Comparison of ENCODE assay signal across 1 cellular context in the genomic region with DNA sequence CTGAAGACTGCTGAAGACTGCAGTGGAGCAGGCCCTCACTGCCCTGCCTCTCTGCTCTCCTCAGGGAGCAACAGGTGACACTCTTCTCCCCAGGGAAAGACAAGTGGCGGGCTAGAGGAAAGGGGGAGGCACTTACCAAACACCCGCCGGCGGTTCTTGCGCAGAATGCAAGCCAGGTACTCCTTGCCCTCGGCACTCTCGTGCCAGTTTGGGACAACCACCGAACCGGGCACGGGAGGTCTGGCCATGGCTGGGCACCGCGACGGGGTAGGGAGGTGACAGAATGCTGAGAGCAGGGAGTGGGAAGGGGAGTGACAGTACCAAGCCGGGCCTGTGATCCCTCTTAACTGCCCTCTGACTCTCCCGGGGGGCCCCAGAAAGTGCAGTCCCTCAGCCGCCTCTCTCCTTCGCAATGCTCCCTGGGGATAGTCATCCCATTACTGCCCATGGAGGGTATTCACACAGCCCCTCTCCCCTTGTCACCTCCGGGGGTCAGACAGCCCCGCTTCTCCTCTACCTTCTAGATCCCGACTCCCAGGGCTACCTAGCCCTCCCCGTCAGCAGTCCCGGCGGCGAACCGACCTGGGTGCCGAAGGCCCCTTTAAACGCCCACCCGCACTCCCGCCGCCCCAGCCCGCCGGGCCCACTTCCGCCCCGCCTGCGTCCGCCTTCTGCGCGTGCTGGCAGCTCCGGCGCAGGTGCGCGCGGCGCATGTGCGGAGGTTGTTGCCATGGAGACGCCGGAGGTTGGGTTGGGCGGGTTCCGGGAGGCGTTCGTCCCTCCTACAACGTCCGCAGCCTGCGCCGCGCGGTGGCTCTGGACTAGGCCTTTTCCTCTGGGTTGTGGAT.
TF ChIP-seq lines count a peak whose summit lies in the region.

A gene with protein sequence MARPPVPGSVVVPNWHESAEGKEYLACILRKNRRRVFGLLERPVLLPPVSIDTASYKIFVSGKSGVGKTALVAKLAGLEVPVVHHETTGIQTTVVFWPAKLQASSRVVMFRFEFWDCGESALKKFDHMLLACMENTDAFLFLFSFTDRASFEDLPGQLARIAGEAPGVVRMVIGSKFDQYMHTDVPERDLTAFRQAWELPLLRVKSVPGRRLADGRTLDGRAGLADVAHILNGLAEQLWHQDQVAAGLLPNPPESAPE (minus strand): TSS at position 689 of the 848 bp plus-strand sequence. CDS start 441 bp downstream, at position 248.

TF ChIP-seq in HepG2, 621 proteins besides CTCF, POLR2A, EP300 and RAD21 (continued from another document and continues in another):
- TF ChIP-seq, protein P1, sequence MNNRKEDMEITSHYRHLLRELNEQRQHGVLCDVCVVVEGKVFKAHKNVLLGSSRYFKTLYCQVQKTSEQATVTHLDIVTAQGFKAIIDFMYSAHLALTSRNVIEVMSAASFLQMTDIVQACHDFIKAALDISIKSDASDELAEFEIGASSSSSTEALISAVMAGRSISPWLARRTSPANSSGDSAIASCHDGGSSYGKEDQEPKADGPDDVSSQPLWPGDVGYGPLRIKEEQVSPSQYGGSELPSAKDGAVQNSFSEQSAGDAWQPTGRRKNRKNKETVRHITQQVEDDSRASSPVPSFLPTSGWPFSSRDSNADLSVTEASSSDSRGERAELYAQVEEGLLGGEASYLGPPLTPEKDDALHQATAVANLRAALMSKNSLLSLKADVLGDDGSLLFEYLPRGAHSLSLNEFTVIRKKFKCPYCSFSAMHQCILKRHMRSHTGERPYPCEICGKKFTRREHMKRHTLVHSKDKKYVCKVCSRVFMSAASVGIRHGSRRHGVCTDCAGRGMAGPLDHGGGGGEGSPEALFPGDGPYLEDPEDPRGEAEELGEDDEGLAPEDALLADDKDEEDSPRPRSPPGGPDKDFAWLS (CRISPR knock-in tag; IDR thresholded peaks at IDR 0.05; ENCODE audit: borderline replicate concordance), result no peak
- TF ChIP-seq WIZ (CRISPR knock-in tag; IDR thresholded peaks at IDR 0.05) (no peak), JUNB (CRISPR knock-in tag; IDR thresholded peaks at IDR 0.05; ENCODE audit: borderline replicate concordance) (no peak), TGIF2 (CRISPR knock-in tag; IDR thresholded peaks at IDR 0.05) (no peak), ZNF615 (CRISPR knock-in tag; IDR thresholded peaks at IDR 0.05; ENCODE audit: borderline replicate concordance) (no peak), SMAD1 (CRISPR knock-in tag; IDR thresholded peaks at IDR 0.05; ENCODE audit: borderline replicate concordance, low read depth) (no peak), SCMH1 (CRISPR knock-in tag; IDR thresholded peaks at IDR 0.05; ENCODE audit: borderline replicate concordance) (no peak), ZNF121 (CRISPR knock-in tag; IDR thresholded peaks at IDR 0.05) (no peak), NBN (conservative IDR thresholded peaks at IDR 0.05) (no peak), ZSCAN30 (CRISPR knock-in tag; IDR thresholded peaks at IDR 0.05) (no peak), HOXD1 (CRISPR knock-in tag; IDR thresholded peaks at IDR 0.05) (no peak), ATM (IDR thresholded peaks at IDR 0.05; ENCODE audit: borderline replicate concordance) (no peak), ZNF501 (CRISPR knock-in tag; IDR thresholded peaks at IDR 0.05) (no peak), BORCS8-MEF2B (CRISPR knock-in tag; IDR thresholded peaks at IDR 0.05) (no peak; the same call in 1 of the 2 replicates), ZNF17 (CRISPR knock-in tag; IDR thresholded peaks at IDR 0.05) (no peak), GZF1 (CRISPR knock-in tag; IDR thresholded peaks at IDR 0.05) (no peak), HNRNPH1 (optimal IDR thresholded peaks at IDR 0.05; ENCODE audit: low read depth, low read length) (no peak), RFXANK (CRISPR knock-in tag; IDR thresholded peaks at IDR 0.05) (peak; percentile 97), ZNF335 (CRISPR knock-in tag; IDR thresholded peaks at IDR 0.05) (no peak)
- TF ChIP-seq, protein P2, sequence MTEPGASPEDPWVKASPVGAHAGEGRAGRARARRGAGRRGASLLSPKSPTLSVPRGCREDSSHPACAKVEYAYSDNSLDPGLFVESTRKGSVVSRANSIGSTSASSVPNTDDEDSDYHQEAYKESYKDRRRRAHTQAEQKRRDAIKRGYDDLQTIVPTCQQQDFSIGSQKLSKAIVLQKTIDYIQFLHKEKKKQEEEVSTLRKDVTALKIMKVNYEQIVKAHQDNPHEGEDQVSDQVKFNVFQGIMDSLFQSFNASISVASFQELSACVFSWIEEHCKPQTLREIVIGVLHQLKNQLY (CRISPR knock-in tag; IDR thresholded peaks at IDR 0.05), result no peak
- TF ChIP-seq, protein P3, sequence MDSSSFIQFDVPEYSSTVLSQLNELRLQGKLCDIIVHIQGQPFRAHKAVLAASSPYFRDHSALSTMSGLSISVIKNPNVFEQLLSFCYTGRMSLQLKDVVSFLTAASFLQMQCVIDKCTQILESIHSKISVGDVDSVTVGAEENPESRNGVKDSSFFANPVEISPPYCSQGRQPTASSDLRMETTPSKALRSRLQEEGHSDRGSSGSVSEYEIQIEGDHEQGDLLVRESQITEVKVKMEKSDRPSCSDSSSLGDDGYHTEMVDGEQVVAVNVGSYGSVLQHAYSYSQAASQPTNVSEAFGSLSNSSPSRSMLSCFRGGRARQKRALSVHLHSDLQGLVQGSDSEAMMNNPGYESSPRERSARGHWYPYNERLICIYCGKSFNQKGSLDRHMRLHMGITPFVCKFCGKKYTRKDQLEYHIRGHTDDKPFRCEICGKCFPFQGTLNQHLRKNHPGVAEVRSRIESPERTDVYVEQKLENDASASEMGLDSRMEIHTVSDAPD (CRISPR knock-in tag; IDR thresholded peaks at IDR 0.05), result no peak
- TF ChIP-seq, protein P4, sequence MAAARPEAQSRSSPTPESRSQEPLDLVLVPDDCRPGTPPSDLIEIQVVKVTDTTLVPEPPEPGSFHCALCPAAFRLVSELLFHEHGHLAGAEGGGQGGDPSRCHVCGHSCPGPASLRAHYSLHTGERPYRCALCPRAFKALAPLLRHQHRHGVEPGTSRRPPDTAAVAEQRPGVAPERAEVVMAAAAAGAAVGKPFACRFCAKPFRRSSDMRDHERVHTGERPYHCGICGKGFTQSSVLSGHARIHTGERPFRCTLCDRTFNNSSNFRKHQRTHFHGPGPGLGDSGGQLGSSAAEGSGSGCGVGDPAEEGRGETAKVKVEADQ (CRISPR knock-in tag; IDR thresholded peaks at IDR 0.05; ENCODE audit: borderline replicate concordance), result no peak
- TF ChIP-seq, protein P5, sequence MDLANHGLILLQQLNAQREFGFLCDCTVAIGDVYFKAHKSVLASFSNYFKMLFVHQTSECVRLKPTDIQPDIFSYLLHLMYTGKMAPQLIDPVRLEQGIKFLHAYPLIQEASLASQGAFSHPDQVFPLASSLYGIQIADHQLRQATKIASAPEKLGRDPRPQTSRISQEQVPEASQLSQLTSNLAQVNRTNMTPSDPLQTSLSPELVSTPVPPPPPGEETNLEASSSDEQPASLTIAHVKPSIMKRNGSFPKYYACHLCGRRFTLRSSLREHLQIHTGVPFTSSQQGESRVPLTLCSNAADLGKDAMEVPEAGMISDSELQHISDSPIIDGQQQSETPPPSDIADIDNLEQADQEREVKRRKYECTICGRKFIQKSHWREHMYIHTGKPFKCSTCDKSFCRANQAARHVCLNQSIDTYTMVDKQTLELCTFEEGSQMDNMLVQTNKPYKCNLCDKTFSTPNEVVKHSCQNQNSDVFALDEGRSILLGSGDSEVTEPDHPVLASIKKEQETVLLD (CRISPR knock-in tag; IDR thresholded peaks at IDR 0.05; ENCODE audit: low read depth), result no peak
- TF ChIP-seq, protein P6, sequence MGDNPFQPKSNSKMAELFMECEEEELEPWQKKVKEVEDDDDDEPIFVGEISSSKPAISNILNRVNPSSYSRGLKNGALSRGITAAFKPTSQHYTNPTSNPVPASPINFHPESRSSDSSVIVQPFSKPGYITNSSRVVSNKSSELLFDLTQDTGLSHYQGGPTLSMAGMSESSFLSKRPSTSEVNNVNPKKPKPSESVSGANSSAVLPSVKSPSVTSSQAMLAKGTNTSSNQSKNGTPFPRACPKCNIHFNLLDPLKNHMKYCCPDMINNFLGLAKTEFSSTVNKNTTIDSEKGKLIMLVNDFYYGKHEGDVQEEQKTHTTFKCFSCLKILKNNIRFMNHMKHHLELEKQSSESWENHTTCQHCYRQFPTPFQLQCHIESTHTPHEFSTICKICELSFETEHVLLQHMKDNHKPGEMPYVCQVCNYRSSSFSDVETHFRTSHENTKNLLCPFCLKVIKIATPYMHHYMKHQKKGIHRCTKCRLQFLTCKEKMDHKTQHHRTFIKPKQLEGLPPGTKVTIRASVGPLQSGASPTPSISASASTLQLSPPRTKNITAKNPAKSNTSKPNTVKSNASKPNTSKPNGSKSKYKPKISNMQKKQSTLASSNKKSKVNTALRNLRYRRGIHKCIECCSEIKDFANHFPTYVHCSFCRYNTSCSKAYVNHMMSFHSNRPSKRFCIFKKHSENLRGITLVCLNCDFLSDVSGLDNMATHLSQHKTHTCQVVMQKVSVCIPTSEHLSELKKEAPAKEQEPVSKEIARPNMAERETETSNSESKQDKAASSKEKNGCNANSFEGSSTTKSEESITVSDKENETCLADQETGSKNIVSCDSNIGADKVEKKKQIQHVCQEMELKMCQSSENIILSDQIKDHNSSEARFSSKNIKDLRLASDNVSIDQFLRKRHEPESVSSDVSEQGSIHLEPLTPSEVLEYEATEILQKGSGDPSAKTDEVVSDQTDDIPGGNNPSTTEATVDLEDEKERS (CRISPR knock-in tag; IDR thresholded peaks at IDR 0.05), result no peak
- TF ChIP-seq, protein P7, sequence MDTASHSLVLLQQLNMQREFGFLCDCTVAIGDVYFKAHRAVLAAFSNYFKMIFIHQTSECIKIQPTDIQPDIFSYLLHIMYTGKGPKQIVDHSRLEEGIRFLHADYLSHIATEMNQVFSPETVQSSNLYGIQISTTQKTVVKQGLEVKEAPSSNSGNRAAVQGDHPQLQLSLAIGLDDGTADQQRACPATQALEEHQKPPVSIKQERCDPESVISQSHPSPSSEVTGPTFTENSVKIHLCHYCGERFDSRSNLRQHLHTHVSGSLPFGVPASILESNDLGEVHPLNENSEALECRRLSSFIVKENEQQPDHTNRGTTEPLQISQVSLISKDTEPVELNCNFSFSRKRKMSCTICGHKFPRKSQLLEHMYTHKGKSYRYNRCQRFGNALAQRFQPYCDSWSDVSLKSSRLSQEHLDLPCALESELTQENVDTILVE (CRISPR knock-in tag; IDR thresholded peaks at IDR 0.05), result peak; percentile 34; the same call in 1 of the 2 replicates
- TF ChIP-seq, protein P8, sequence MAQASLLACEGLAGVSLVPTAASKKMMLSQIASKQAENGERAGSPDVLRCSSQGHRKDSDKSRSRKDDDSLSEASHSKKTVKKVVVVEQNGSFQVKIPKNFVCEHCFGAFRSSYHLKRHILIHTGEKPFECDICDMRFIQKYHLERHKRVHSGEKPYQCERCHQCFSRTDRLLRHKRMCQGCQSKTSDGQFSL (CRISPR knock-in tag; IDR thresholded peaks at IDR 0.05), result 0 out of 2 replicates have a peak, but pooled peaks have one; percentile 24
- TF ChIP-seq, protein P9, sequence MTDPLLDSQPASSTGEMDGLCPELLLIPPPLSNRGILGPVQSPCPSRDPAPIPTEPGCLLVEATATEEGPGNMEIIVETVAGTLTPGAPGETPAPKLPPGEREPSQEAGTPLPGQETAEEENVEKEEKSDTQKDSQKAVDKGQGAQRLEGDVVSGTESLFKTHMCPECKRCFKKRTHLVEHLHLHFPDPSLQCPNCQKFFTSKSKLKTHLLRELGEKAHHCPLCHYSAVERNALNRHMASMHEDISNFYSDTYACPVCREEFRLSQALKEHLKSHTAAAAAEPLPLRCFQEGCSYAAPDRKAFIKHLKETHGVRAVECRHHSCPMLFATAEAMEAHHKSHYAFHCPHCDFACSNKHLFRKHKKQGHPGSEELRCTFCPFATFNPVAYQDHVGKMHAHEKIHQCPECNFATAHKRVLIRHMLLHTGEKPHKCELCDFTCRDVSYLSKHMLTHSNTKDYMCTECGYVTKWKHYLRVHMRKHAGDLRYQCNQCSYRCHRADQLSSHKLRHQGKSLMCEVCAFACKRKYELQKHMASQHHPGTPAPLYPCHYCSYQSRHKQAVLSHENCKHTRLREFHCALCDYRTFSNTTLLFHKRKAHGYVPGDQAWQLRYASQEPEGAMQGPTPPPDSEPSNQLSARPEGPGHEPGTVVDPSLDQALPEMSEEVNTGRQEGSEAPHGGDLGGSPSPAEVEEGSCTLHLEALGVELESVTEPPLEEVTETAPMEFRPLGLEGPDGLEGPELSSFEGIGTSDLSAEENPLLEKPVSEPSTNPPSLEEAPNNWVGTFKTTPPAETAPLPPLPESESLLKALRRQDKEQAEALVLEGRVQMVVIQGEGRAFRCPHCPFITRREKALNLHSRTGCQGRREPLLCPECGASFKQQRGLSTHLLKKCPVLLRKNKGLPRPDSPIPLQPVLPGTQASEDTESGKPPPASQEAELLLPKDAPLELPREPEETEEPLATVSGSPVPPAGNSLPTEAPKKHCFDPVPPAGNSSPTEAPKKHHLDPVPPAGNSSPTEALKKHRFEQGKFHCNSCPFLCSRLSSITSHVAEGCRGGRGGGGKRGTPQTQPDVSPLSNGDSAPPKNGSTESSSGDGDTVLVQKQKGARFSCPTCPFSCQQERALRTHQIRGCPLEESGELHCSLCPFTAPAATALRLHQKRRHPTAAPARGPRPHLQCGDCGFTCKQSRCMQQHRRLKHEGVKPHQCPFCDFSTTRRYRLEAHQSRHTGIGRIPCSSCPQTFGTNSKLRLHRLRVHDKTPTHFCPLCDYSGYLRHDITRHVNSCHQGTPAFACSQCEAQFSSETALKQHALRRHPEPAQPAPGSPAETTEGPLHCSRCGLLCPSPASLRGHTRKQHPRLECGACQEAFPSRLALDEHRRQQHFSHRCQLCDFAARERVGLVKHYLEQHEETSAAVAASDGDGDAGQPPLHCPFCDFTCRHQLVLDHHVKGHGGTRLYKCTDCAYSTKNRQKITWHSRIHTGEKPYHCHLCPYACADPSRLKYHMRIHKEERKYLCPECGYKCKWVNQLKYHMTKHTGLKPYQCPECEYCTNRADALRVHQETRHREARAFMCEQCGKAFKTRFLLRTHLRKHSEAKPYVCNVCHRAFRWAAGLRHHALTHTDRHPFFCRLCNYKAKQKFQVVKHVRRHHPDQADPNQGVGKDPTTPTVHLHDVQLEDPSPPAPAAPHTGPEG (CRISPR knock-in tag; IDR thresholded peaks at IDR 0.05), result peak; percentile 78
- TF ChIP-seq, protein P10, sequence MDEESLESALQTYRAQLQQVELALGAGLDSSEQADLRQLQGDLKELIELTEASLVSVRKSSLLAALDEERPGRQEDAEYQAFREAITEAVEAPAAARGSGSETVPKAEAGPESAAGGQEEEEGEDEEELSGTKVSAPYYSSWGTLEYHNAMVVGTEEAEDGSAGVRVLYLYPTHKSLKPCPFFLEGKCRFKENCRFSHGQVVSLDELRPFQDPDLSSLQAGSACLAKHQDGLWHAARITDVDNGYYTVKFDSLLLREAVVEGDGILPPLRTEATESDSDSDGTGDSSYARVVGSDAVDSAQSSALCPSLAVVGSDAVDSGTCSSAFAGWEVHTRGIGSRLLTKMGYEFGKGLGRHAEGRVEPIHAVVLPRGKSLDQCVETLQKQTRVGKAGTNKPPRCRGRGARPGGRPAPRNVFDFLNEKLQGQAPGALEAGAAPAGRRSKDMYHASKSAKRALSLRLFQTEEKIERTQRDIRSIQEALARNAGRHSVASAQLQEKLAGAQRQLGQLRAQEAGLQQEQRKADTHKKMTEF (CRISPR knock-in tag; IDR thresholded peaks at IDR 0.05), result peak; percentile 55
- TF ChIP-seq, protein P11, sequence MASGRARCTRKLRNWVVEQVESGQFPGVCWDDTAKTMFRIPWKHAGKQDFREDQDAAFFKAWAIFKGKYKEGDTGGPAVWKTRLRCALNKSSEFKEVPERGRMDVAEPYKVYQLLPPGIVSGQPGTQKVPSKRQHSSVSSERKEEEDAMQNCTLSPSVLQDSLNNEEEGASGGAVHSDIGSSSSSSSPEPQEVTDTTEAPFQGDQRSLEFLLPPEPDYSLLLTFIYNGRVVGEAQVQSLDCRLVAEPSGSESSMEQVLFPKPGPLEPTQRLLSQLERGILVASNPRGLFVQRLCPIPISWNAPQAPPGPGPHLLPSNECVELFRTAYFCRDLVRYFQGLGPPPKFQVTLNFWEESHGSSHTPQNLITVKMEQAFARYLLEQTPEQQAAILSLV (CRISPR knock-in tag; IDR thresholded peaks at IDR 0.05; ENCODE audit: borderline replicate concordance), result peak; percentile 83; the same call in 1 of the 2 replicates
